17 cellular contexts compared by ENCODE assay signal in genomic region chr4:186852078-186852420, GRCh38.
DNase-seq lines count a peak whose midpoint lies in the region; ATAC-seq, FAIRE-seq and TF ChIP-seq lines count a peak whose summit lies in the region.
"Had no signal": no experiment of that assay in that cellular context is flagged by ENCODE, and none has a peak within 500 bp of the region (broad histone marks: within the 10 kb centered on the region; RNA-seq: fewer than 3 reads in every experiment).

No MANE protein-coding gene starts in this region.

- peak overlapping the region; percentile 53; the same call in 1 of the 3 replicates for H2BK15ac ChIP-seq in IMR-90 (ENCODE audit: low read depth, low read length)

- H2AK9ac ChIP-seq in IMR-90 (replicated peaks; ENCODE audit: low read depth, low read length, poor library complexity), result no peak overlapping the region

- H2AFZ ChIP-seq in IMR-90 (replicated peaks; ENCODE audit: low read length, poor library complexity), result no peak overlapping the region
- H2AFZ ChIP-seq in K562 (ENCODE audit: low read depth, low read length), result 0 out of 2 replicates have a peak overlapping the region, but pooled peaks have one; percentile 1
- peak overlapping the region; percentile 22 for H2AFZ ChIP-seq in neural progenitor cell (replicated peaks)

- H4K20me1 ChIP-seq in IMR-90 (ENCODE audit: insufficient read depth, low read length), result no peaks in the 10 kb centered on the region
- H4K20me1 ChIP-seq in K562 (replicated peaks; ENCODE audit: control insufficient read depth, insufficient read depth, low read length), result no peaks in the 10 kb centered on the region
- H4K20me1 ChIP-seq in neural progenitor cell (ENCODE audit: low read depth), result no peaks in the 10 kb centered on the region
- H4K20me1 ChIP-seq: BLaER1 had no signal

- H2AK5ac ChIP-seq in IMR-90 (ENCODE audit: low read depth, low read length), result no peak overlapping the region

- TF ChIP-seq POLR2A in IMR-90 (IDR thresholded peaks at IDR 0.05; ENCODE audit: low read depth, low read length), result no peak
- no peak for TF ChIP-seq POLR2A in K562 (conservative IDR thresholded peaks at IDR 0.05)
- TF ChIP-seq POLR2A in esophagus squamous epithelium (IDR thresholded peaks at IDR 0.05), result no peak

- H3K27me3 Mint-ChIP-seq in neural progenitor cell (ENCODE audit: insufficient read depth, low read depth), result peaks cover 4% of the 10 kb centered on the region
- H3K27me3 Mint-ChIP-seq: CD4-positive, alpha-beta memory T cell; IgD-negative memory B cell had no signal

- dilution Hi-C loops in IMR-90 (cut with HindIII; ENCODE audit: low sequenced_read_pairs, unreplicated experiment), result no loop called here

- H3K4me3 Mint-ChIP-seq in neural progenitor cell, result no peak overlapping the region
- H3K4me3 Mint-ChIP-seq: CD4-positive, alpha-beta memory T cell; IgD-negative memory B cell had no signal

- intact Hi-C loops in IMR-90 (cut with micrococcal nuclease) (no loop called here), K562 (cut with micrococcal nuclease) (no loop called here), esophagus squamous epithelium (cut with DNase I) (no loop called here), left lung (cut with DNase I) (no loop called here)

- POLR2A ChIA-PET in IMR-90 (lab: Charles Lee; ENCODE audit: unreplicated experiment), result no interaction called here
- POLR2A ChIA-PET in K562 (lab: Yijun Ruan, JAX), result no interaction called here

- FAIRE-seq in K562 (lab: Jason Lieb, UNC), result no peak

- WGBS in IMR-90 (ENCODE audit: extremely low coverage in 2 of 2, insufficient read length in 1 of 2), 2 experiments, result no CpG with 5 or more reads among the region's 2 CpGs
- 34% methylated on average over 2 of the region's 2 CpGs for WGBS in K562 (ENCODE audit: insufficient coverage, low coverage, missing lambda C conversion rate)
- WGBS in esophagus squamous epithelium, 2 donors, result 30 to 61% methylated on average over 2 of the region's 2 CpGs

- BruUV-seq in IMR-90 (replicated peaks; lab: Mats Ljungman, UMichigan) (no TSS peak), K562 (replicated peaks; lab: Mats Ljungman, UMichigan) (no TSS peak)

- no peak overlapping the region for H3K4ac ChIP-seq in IMR-90 (ENCODE audit: low read depth, low read length)

- no peak overlapping the region for H3K27ac ChIP-seq in IMR-90 (ENCODE audit: insufficient read depth, low read length)
- no peak overlapping the region for H3K27ac ChIP-seq in K562 (ENCODE audit: extremely low read depth, low read depth, low read length)
- peak overlapping the region; percentile 36 to 60 (median 52) for H3K27ac ChIP-seq in esophagus squamous epithelium
- no peak overlapping the region for H3K27ac ChIP-seq in neural progenitor cell
- H3K27ac ChIP-seq in left lung, result no peak overlapping the region
- H3K27ac ChIP-seq: BLaER1, HL-60 had no signal

- H3K14ac ChIP-seq in IMR-90 (replicated peaks; ENCODE audit: low read depth, low read length), result no peak overlapping the region

- H3K27me3 ChIP-seq in IMR-90 (ENCODE audit: control insufficient read depth, insufficient read depth, low read length), result no peaks in the 10 kb centered on the region
- no peaks in the 10 kb centered on the region for H3K27me3 ChIP-seq in K562 (ENCODE audit: control insufficient read depth in 2 of 2, insufficient read depth in 2 of 2, low read length in 2 of 2)
- H3K27me3 ChIP-seq in esophagus squamous epithelium, result no peaks in the 10 kb centered on the region
- H3K27me3 ChIP-seq in neural progenitor cell, result no peaks in the 10 kb centered on the region
- no peaks in the 10 kb centered on the region for H3K27me3 ChIP-seq in left lung
- H3K27me3 ChIP-seq: BLaER1 had no signal

- no peak for TF ChIP-seq CTCF in IMR-90 (conservative IDR thresholded peaks at IDR 0.05; ENCODE audit: low read depth, low read length)
- TF ChIP-seq CTCF in K562 (IDR thresholded peaks at IDR 0.05 in 2 of 3, conservative IDR thresholded peaks at IDR 0.05 in 1 of 3; ENCODE audit: insufficient read depth in 2 of 3, low read depth in 1 of 3, low read length in 3 of 3), result no peak
- TF ChIP-seq CTCF in esophagus squamous epithelium (IDR thresholded peaks at IDR 0.05), result no peak
- TF ChIP-seq CTCF in neural progenitor cell (IDR thresholded peaks at IDR 0.05), result no peak
- no peak for TF ChIP-seq CTCF in left lung (IDR thresholded peaks at IDR 0.05)

- H3K4me3 ChIP-seq in IMR-90 (ENCODE audit: insufficient read depth, low read depth, low read length), result no peak overlapping the region
- no peak overlapping the region for H3K4me3 ChIP-seq in K562
- H3K4me3 ChIP-seq in esophagus squamous epithelium, result no peak overlapping the region
- H3K4me3 ChIP-seq in neural progenitor cell, result no peak overlapping the region
- no peak overlapping the region for H3K4me3 ChIP-seq in left lung
- H3K4me3 ChIP-seq: BLaER1 had no signal

- TF ChIP-seq EP300 in K562 (IDR thresholded peaks at IDR 0.05; ENCODE audit: low read length), result no peak

- no peak overlapping the region for H2BK120ac ChIP-seq in IMR-90 (ENCODE audit: low read depth, low read length)

- CTCF ChIA-PET in IMR-90 (lab: Yijun Ruan, JAX), result no interaction called here
- CTCF ChIA-PET in K562 (lab: Yijun Ruan, JAX; ENCODE audit: low intra/inter-chr PET ratio), result no interaction called here

- DNase-seq in IMR-90 (no peak), K562 (ENCODE audit: extremely low read depth in 1 of 4, low spot score in 3 of 4) (no peak), esophagus squamous epithelium (lab: John Stamatoyannopoulos, UW) (no peak), neural progenitor cell (ENCODE audit: low spot score) (no peak), HCEC 1CT (no peak), amniotic stem cell (lab: John Stamatoyannopoulos, UW) (no peak), left lung (no peak)
- DNase-seq: Calu3; CD4-positive, alpha-beta memory T cell; GF-D8; H7; Kasumi-1; NCI-H1694 treated with DMSO at 0.1 percent for 48 hours; SIG-M5 had no signal

- no peak overlapping the region for H3K23ac ChIP-seq in IMR-90 (ENCODE audit: low read depth, low read length)

- H3K4me1 ChIP-seq in IMR-90 (ENCODE audit: control insufficient read depth, insufficient read depth, low read length) (peaks cover 4% of the 10 kb centered on the region), K562 (replicated peaks in 1 of 2; ENCODE audit: control insufficient read depth in 2 of 2, insufficient read depth in 2 of 2, low read length in 2 of 2) (no peaks in the 10 kb centered on the region; a peak in 1 of 5 replicates), esophagus squamous epithelium (peaks cover 0 to 10% (median 0%) of the 10 kb centered on the region in 3 donors), neural progenitor cell (no peaks in the 10 kb centered on the region), left lung (no peaks in the 10 kb centered on the region)
- H3K4me1 ChIP-seq: BLaER1 had no signal

- no peak overlapping the region for H4K91ac ChIP-seq in IMR-90 (ENCODE audit: insufficient read depth, low read depth, low read length)

- no peak overlapping the region for H3K9ac ChIP-seq in IMR-90 (ENCODE audit: low read depth, low read length)
- no peak overlapping the region for H3K9ac ChIP-seq in K562 (ENCODE audit: insufficient read depth in 1 of 2, low read depth in 2 of 2, low read length in 2 of 2)
- H3K9ac ChIP-seq in neural progenitor cell, result no peak overlapping the region
- H3K9ac ChIP-seq: BLaER1 had no signal

- no peaks in the 10 kb centered on the region for H3K79me2 ChIP-seq in K562 (ENCODE audit: control insufficient read depth, insufficient read depth, low read length)
- H3K79me2 ChIP-seq in neural progenitor cell (ENCODE audit: low read depth), result no peaks in the 10 kb centered on the region

- H3K56ac ChIP-seq in IMR-90 (ENCODE audit: extremely low read depth, insufficient read depth, low read length), result no peak overlapping the region

- TF ChIP-seq RAD21 in IMR-90 (IDR thresholded peaks at IDR 0.05; ENCODE audit: low read length) (no peak), K562 (CRISPR knock-in tag; conservative IDR thresholded peaks at IDR 0.05 in 1 of 2, IDR thresholded peaks at IDR 0.05 in 1 of 2) (no peak)

- H3K18ac ChIP-seq in IMR-90 (ENCODE audit: low read depth, low read length), result no peak overlapping the region

- peaks cover 3% of the 10 kb centered on the region; the same call in 1 of the 2 replicates for H3K9me3 ChIP-seq in IMR-90 (ENCODE audit: control insufficient read depth, insufficient read depth, low read length)
- no peaks in the 10 kb centered on the region for H3K9me3 ChIP-seq in K562 (replicated peaks; ENCODE audit: control insufficient read depth, insufficient read depth, low read depth, low read length)
- no peaks in the 10 kb centered on the region for H3K9me3 ChIP-seq in esophagus squamous epithelium
- peaks cover 7% of the 10 kb centered on the region for H3K9me3 ChIP-seq in neural progenitor cell (ENCODE audit: low read depth)
- peaks cover 0 to 8% of the 10 kb centered on the region in 2 donors for H3K9me3 ChIP-seq in left lung

- H3K4me2 ChIP-seq in IMR-90 (ENCODE audit: low read depth, low read length), result no peak overlapping the region
- H3K4me2 ChIP-seq in K562 (ENCODE audit: insufficient read depth, low read length), result no peak overlapping the region
- no peak overlapping the region for H3K4me2 ChIP-seq in neural progenitor cell
- H3K4me2 ChIP-seq: BLaER1 had no signal

- in situ Hi-C loops in IMR-90 (cut with MboI; ENCODE audit: low sequenced_read_pairs) (no loop called here), K562 (cut with MboI) (no loop called here)

- no peaks in the 10 kb centered on the region for H3K36me3 ChIP-seq in IMR-90 (ENCODE audit: control insufficient read depth, insufficient read depth, low read length)
- H3K36me3 ChIP-seq in K562 (ENCODE audit: control insufficient read depth, insufficient read depth, low read length), result no peaks in the 10 kb centered on the region
- H3K36me3 ChIP-seq in esophagus squamous epithelium, result no peaks in the 10 kb centered on the region
- no peaks in the 10 kb centered on the region for H3K36me3 ChIP-seq in neural progenitor cell
- no peaks in the 10 kb centered on the region for H3K36me3 ChIP-seq in left lung
- H3K36me3 ChIP-seq: BLaER1 had no signal

- H3K9me1 ChIP-seq in IMR-90 (ENCODE audit: insufficient read depth, low read length), result peaks cover 4% of the 10 kb centered on the region; the same call in 1 of the 2 replicates
- H3K9me1 ChIP-seq in K562 (ENCODE audit: control insufficient read depth, insufficient read depth, low read length), result no peaks in the 10 kb centered on the region

- no peaks in the 10 kb centered on the region for H3F3A ChIP-seq in neural progenitor cell (ENCODE audit: low read depth)

- no peak overlapping the region for H4K8ac ChIP-seq in IMR-90 (ENCODE audit: low read depth in 2 of 2, low read length in 2 of 2)

- H3K27ac Mint-ChIP-seq in neural progenitor cell, result no peak overlapping the region
- H3K27ac Mint-ChIP-seq: CD4-positive, alpha-beta memory T cell; IgD-negative memory B cell had no signal

- no peak overlapping the region for H2BK5ac ChIP-seq in IMR-90 (ENCODE audit: low read depth, low read length, poor library complexity, severe bottlenecking)

- peaks cover 4% of the 10 kb centered on the region for H3K4me1 Mint-ChIP-seq in neural progenitor cell
- H3K4me1 Mint-ChIP-seq: CD4-positive, alpha-beta memory T cell; IgD-negative memory B cell had no signal

- no peak overlapping the region for H4K5ac ChIP-seq in IMR-90 (ENCODE audit: low read depth, low read length)

- H3K36me3 Mint-ChIP-seq in neural progenitor cell, result peaks cover 2% of the 10 kb centered on the region
- H3K36me3 Mint-ChIP-seq: CD4-positive, alpha-beta memory T cell; IgD-negative memory B cell had no signal

- H3K79me1 ChIP-seq in IMR-90 (ENCODE audit: low read depth in 1 of 2, low read length in 2 of 2), result no peaks in the 10 kb centered on the region

- no peak for ATAC-seq in IMR-90 (ENCODE audit: low read depth)
- peak; percentile 67 for ATAC-seq in K562
- ATAC-seq in left lung, result no peak

- H3K9me3 Mint-ChIP-seq in neural progenitor cell, result peaks cover 8% of the 10 kb centered on the region

- H2BK20ac ChIP-seq in IMR-90 (ENCODE audit: low read depth, low read length), result no peak overlapping the region

Comparison
In these comparisons a context has a peak if more than half of its experiments do, and no peak if none do; other contexts are left out.
1. H3K27ac ChIP-seq: peak in esophagus squamous epithelium (4 of 4); none in IMR-90 (single experiment), K562 (single experiment), neural progenitor cell (single experiment) and left lung (0 of 2).